32 cellular contexts compared by ENCODE assay signal in the genomic region with DNA sequence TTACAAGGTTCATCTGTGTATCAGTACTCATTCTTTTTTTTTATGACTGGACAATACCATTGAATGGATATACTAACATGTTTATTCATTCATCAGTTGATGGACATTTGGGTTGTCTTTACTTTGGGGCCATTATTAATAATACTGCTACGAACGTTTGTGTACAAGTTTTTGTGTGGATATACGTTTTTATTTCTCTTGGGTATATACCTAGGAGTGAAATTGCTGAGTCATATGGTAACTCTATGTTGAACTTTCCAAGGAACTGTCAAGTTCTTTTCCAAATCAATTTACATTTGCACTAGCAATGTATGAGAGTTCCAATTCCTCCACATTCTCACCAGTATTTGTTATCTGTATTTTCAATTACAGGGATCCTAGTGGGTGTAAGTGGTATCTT. TPM values are rescaled to one million over a fixed set of nuclear protein-coding genes. Genes with fewer than 3 reads are reported as not detected.
DNase-seq lines count a peak whose midpoint lies in the region; ATAC-seq, FAIRE-seq and TF ChIP-seq lines count a peak whose summit lies in the region.
"Had no signal": no experiment of that assay in that cellular context is flagged by ENCODE, and none has a peak within 500 bp of the region (broad histone marks: within the 10 kb centered on the region; RNA-seq: fewer than 3 reads in every experiment).

No MANE protein-coding gene starts in this region.

- no peaks in the 10 kb centered on the region for H3K9me2 ChIP-seq in SK-N-SH

- CTCF ChIA-PET in SK-N-SH (lab: Yijun Ruan, JAX) (no interaction called here), A549 (lab: Yijun Ruan, JAX) (no interaction called here), IMR-90 (lab: Yijun Ruan, JAX) (interaction anchor here (1.2 kb wide), 1 partner anchor 11 kb away, joined by 3 read pairs; no protein-coding TSS in a partner anchor), H1 (lab: Charles Lee; ENCODE audit: partially characterized antibody) (no interaction called here)

- intact Hi-C loops in IMR-90 (cut with micrococcal nuclease), result no loop called here

- H3K79me1 ChIP-seq in IMR-90 (ENCODE audit: low read depth in 1 of 2, low read length in 2 of 2) (no peaks in the 10 kb centered on the region), H1 (ENCODE audit: low read depth, low read length) (no peaks in the 10 kb centered on the region)

- H3K4me1 ChIP-seq in SK-N-SH (ENCODE audit: control insufficient read depth in 1 of 2, insufficient read depth in 2 of 2, low read depth in 1 of 2, low read length in 1 of 2) (peaks cover 0 to 9% of the 10 kb centered on the region in 2 experiments; a peak in 1 of 4 replicates), A549 (peaks cover 3% of the 10 kb centered on the region; the same call in 1 of the 3 replicates), IMR-90 (ENCODE audit: control insufficient read depth, insufficient read depth, low read length) (0 out of 2 replicates have a peak, but pooled peaks cover 2% of the 10 kb centered on the region), H1 (replicated peaks in 1 of 4; ENCODE audit: control insufficient read depth in 3 of 4, insufficient read depth in 4 of 4, low read length in 3 of 4) (no peaks in the 10 kb centered on the region)
- H3K4me1 ChIP-seq: BE2C, BLaER1 had no signal

- no peak overlapping the region for H2BK120ac ChIP-seq in IMR-90 (ENCODE audit: low read depth, low read length)
- H2BK120ac ChIP-seq in H1 (replicated peaks; ENCODE audit: low read depth, low read length), result no peak overlapping the region

- H3K27me3 ChIP-seq in SK-N-SH (ENCODE audit: insufficient read depth) (no peaks in the 10 kb centered on the region), IMR-90 (ENCODE audit: control insufficient read depth, insufficient read depth, low read length) (no peaks in the 10 kb centered on the region), H1 (replicated peaks in 1 of 4; ENCODE audit: control insufficient read depth in 3 of 4, extremely low read depth in 1 of 4, insufficient read depth in 3 of 4, low read length in 3 of 4) (no peaks in the 10 kb centered on the region)
- H3K27me3 ChIP-seq: BE2C, BLaER1 had no signal

- H3K4ac ChIP-seq in IMR-90 (ENCODE audit: low read depth, low read length) (no peak overlapping the region), H1 (replicated peaks; ENCODE audit: insufficient read length, low read depth, low read length) (no peak overlapping the region)

- in situ Hi-C loops in IMR-90 (cut with MboI; ENCODE audit: low sequenced_read_pairs), result no loop called here

- BruUV-seq in IMR-90 (replicated peaks; lab: Mats Ljungman, UMichigan), result no TSS peak

- H2BK12ac ChIP-seq in H1 (ENCODE audit: low read depth, low read length), result no peak overlapping the region

- H2BK5ac ChIP-seq in IMR-90 (ENCODE audit: low read depth, low read length, poor library complexity, severe bottlenecking) (no peak overlapping the region), H1 (ENCODE audit: low read depth, low read length) (no peak overlapping the region)

- H3K4me3 ChIP-seq in SK-N-SH (ENCODE audit: low read depth in 2 of 2, low read length in 1 of 2) (no peak overlapping the region), A549 (no peak overlapping the region), IMR-90 (ENCODE audit: insufficient read depth, low read depth, low read length) (no peak overlapping the region), H1 (ENCODE audit: extremely low read depth in 1 of 4, insufficient read depth in 2 of 4, low read depth in 3 of 4, low read length in 4 of 4) (no peak overlapping the region)
- H3K4me3 ChIP-seq: BLaER1, GM12878 had no signal

- H3F3A ChIP-seq in SK-N-SH (replicated peaks; ENCODE audit: insufficient read depth), result peaks cover 18% of the 10 kb centered on the region

- POLR2A ChIA-PET in SK-N-SH (lab: Yijun Ruan, JAX), result no interaction called here
- POLR2A ChIA-PET in A549 (lab: Yijun Ruan, JAX), result no interaction called here
- POLR2A ChIA-PET in IMR-90 (lab: Charles Lee; ENCODE audit: unreplicated experiment), result no interaction called here
- POLR2A ChIA-PET in H1 (lab: Charles Lee; ENCODE audit: partially characterized antibody), result interaction anchor here (0.6 kb wide), 1 partner anchor 309 kb away, joined by 3 read pairs; no protein-coding TSS in a partner anchor

- no peak overlapping the region for H3K27ac ChIP-seq in SK-N-SH (ENCODE audit: low read depth in 2 of 2, low read length in 1 of 2)
- peak overlapping the region; percentile 1 to 36; a peak in 2 of 6 replicates for H3K27ac ChIP-seq in A549
- H3K27ac ChIP-seq in IMR-90 (ENCODE audit: insufficient read depth, low read length), result no peak overlapping the region
- H3K27ac ChIP-seq in H1 (ENCODE audit: low read depth, low read length), result no peak overlapping the region
- H3K27ac ChIP-seq: 22Rv1, BLaER1 had no signal

- H3K14ac ChIP-seq in IMR-90 (replicated peaks; ENCODE audit: low read depth, low read length), result no peak overlapping the region
- H3K14ac ChIP-seq in H1 (ENCODE audit: insufficient read length), result no peak overlapping the region

- H3K56ac ChIP-seq in IMR-90 (ENCODE audit: extremely low read depth, insufficient read depth, low read length) (no peak overlapping the region), H1 (replicated peaks; ENCODE audit: insufficient read length, low read depth, low read length) (no peak overlapping the region)

- H2AK9ac ChIP-seq in IMR-90 (replicated peaks; ENCODE audit: low read depth, low read length, poor library complexity), result no peak overlapping the region

- FAIRE-seq in A549 (lab: Jason Lieb, UNC) (peak; percentile 63), H1 (lab: Jason Lieb, UNC) (no peak)
- FAIRE-seq: GM12878, GM12892, GM18507 had no signal

- H3K23me2 ChIP-seq in H1 (ENCODE audit: low read depth, low read length), result no peaks in the 10 kb centered on the region

- 85% methylated on average over 3 of the region's 3 CpGs for WGBS in SK-N-SH (ENCODE audit: low lambda C conversion rate)
- 63% methylated on average over 3 of the region's 3 CpGs for WGBS in A549 (ENCODE audit: missing lambda C conversion rate)
- no CpG with 5 or more reads among the region's 3 CpGs for WGBS in IMR-90 (ENCODE audit: extremely low coverage in 2 of 2, insufficient read length in 1 of 2), 2 experiments
- 88% methylated on average over 3 of the region's 3 CpGs; no CpG with 5 or more reads in 1 of the 2 experiments for WGBS in H1 (ENCODE audit: extremely low coverage in 1 of 2, insufficient coverage in 1 of 2, insufficient read length in 1 of 2, insufficient replicate concordance in 2 of 2, low coverage in 1 of 2, low lambda C conversion rate in 2 of 2, missing lambda C conversion rate in 1 of 2), 2 experiments

- H3K36me3 ChIP-seq in SK-N-SH (replicated peaks in 1 of 2; ENCODE audit: control insufficient read depth in 1 of 2, insufficient read depth in 2 of 2, low read length in 1 of 2), result no peaks in the 10 kb centered on the region
- H3K36me3 ChIP-seq in IMR-90 (ENCODE audit: control insufficient read depth, insufficient read depth, low read length), result no peaks in the 10 kb centered on the region
- H3K36me3 ChIP-seq in H1 (ENCODE audit: control insufficient read depth in 2 of 4, insufficient read depth in 4 of 4, low read length in 3 of 4), result no peaks in the 10 kb centered on the region
- H3K36me3 ChIP-seq: BE2C, BLaER1 had no signal

- H4K20me1 ChIP-seq in SK-N-SH (ENCODE audit: insufficient read depth) (no peaks in the 10 kb centered on the region), IMR-90 (ENCODE audit: insufficient read depth, low read length) (no peaks in the 10 kb centered on the region), H1 (replicated peaks in 1 of 2; ENCODE audit: control insufficient read depth in 1 of 2, insufficient read depth in 2 of 2, low read length in 2 of 2) (no peaks in the 10 kb centered on the region)
- H4K20me1 ChIP-seq: BLaER1 had no signal

- TF ChIP-seq EP300 in SK-N-SH (IDR thresholded peaks at IDR 0.05; ENCODE audit: borderline replicate concordance in 1 of 2, low read depth in 1 of 2, low read length in 1 of 2), result no peak
- TF ChIP-seq EP300 in A549 (IDR thresholded peaks at IDR 0.05), result no peak
- TF ChIP-seq EP300 in H1 (IDR thresholded peaks at IDR 0.05; ENCODE audit: borderline replicate concordance in 1 of 2, low read depth in 2 of 2, low read length in 2 of 2), result no peak

- H4K91ac ChIP-seq in IMR-90 (ENCODE audit: insufficient read depth, low read depth, low read length), result no peak overlapping the region
- no peak overlapping the region for H4K91ac ChIP-seq in H1 (replicated peaks; ENCODE audit: insufficient read length, low read length)

- H3K9ac ChIP-seq in SK-N-SH, result no peak overlapping the region
- no peak overlapping the region for H3K9ac ChIP-seq in IMR-90 (ENCODE audit: low read depth, low read length)
- no peak overlapping the region for H3K9ac ChIP-seq in H1 (replicated peaks in 1 of 4; ENCODE audit: extremely low read depth in 1 of 4, low read depth in 3 of 4, low read length in 3 of 4)
- H3K9ac ChIP-seq: BLaER1 had no signal

- dilution Hi-C loops in IMR-90 (cut with HindIII; ENCODE audit: low sequenced_read_pairs, unreplicated experiment), result no loop called here

- no peak for TF ChIP-seq RAD21 in SK-N-SH (IDR thresholded peaks at IDR 0.05; ENCODE audit: low read length)
- TF ChIP-seq RAD21 in A549 (conservative IDR thresholded peaks at IDR 0.05 in 1 of 2, IDR thresholded peaks at IDR 0.05 in 1 of 2), result no peak
- no peak for TF ChIP-seq RAD21 in IMR-90 (IDR thresholded peaks at IDR 0.05; ENCODE audit: low read length)
- no peak for TF ChIP-seq RAD21 in H1 (IDR thresholded peaks at IDR 0.05 in 1 of 2, conservative IDR thresholded peaks at IDR 0.05 in 1 of 2; ENCODE audit: low read depth in 2 of 2, low read length in 2 of 2)

- H3K9me3 ChIP-seq in SK-N-SH (no peaks in the 10 kb centered on the region; the same call in 1 of the 2 replicates), A549 (peaks cover under 1% of the 10 kb centered on the region; the same call in 1 of the 3 replicates), IMR-90 (ENCODE audit: control insufficient read depth, insufficient read depth, low read length) (no peaks in the 10 kb centered on the region), H1 (ENCODE audit: insufficient read depth in 2 of 2, low read depth in 1 of 2, low read length in 1 of 2) (no peaks in the 10 kb centered on the region)
- H3K9me3 ChIP-seq: BE2C, BLaER1 had no signal

- H4K8ac ChIP-seq in IMR-90 (ENCODE audit: low read depth in 2 of 2, low read length in 2 of 2) (no peak overlapping the region), H1 (ENCODE audit: extremely low read depth, insufficient read depth, low read length) (no peak overlapping the region)

- no peak overlapping the region for H3K4me2 ChIP-seq in SK-N-SH
- no peak overlapping the region for H3K4me2 ChIP-seq in A549
- H3K4me2 ChIP-seq in IMR-90 (ENCODE audit: low read depth, low read length), result no peak overlapping the region
- H3K4me2 ChIP-seq in H1 (ENCODE audit: insufficient read depth in 1 of 2, low read depth in 2 of 2, low read length in 2 of 2), result no peak overlapping the region
- H3K4me2 ChIP-seq: BLaER1 had no signal

- H3K79me2 ChIP-seq in SK-N-SH (ENCODE audit: insufficient read depth) (no peaks in the 10 kb centered on the region), H1 (ENCODE audit: control insufficient read depth in 1 of 2, insufficient read depth in 2 of 2, low read length in 2 of 2) (no peaks in the 10 kb centered on the region)

- H3K18ac ChIP-seq in IMR-90 (ENCODE audit: low read depth, low read length) (no peak overlapping the region), H1 (ENCODE audit: extremely low read depth, low read length) (no peak overlapping the region)

- DNase-seq in SK-N-SH (no peak), A549 (ENCODE audit: low read depth in 1 of 2, low spot score in 1 of 2) (no peak), IMR-90 (no peak), H1 (ENCODE audit: low read depth in 1 of 2, low spot score in 2 of 2) (no peak), pons (ENCODE audit: low spot score) (no peak)
- DNase-seq: ACHN; BE2C; C1 segment of cervical spinal cord; CD4-positive, alpha-beta memory T cell; CD4-positive, CD25-positive, alpha-beta regulatory T cell; CD8-positive, alpha-beta memory T cell; COR-L47; DMS 273 treated with DMSO at 0.1 percent for 48 hours; DMS153; DMS53; DMS79; DND-41; EL; GDM1 had no signal

- H2BK20ac ChIP-seq in IMR-90 (ENCODE audit: low read depth, low read length), result no peak overlapping the region
- H2BK20ac ChIP-seq in H1 (ENCODE audit: low read length), result no peak overlapping the region

- no peak for TF ChIP-seq POLR2A in A549 (IDR thresholded peaks at IDR 0.05; ENCODE audit: low read length)
- TF ChIP-seq POLR2A in IMR-90 (IDR thresholded peaks at IDR 0.05; ENCODE audit: low read depth, low read length), result no peak
- no peak for TF ChIP-seq POLR2A in H1 (IDR thresholded peaks at IDR 0.05; ENCODE audit: control extremely low read depth in 1 of 2, low read depth in 2 of 2, low read length in 2 of 2)

- TF ChIP-seq CTCF in SK-N-SH (IDR thresholded peaks at IDR 0.05) (no peak), A549 (IDR thresholded peaks at IDR 0.05) (no peak), IMR-90 (conservative IDR thresholded peaks at IDR 0.05; ENCODE audit: low read depth, low read length) (no peak), H1 (IDR thresholded peaks at IDR 0.05; ENCODE audit: control extremely low read depth in 1 of 3, insufficient read depth in 1 of 3, low read depth in 1 of 3, low read length in 3 of 3) (no peak)

- H4K5ac ChIP-seq in IMR-90 (ENCODE audit: low read depth, low read length), result no peak overlapping the region
- no peak overlapping the region for H4K5ac ChIP-seq in H1 (ENCODE audit: insufficient read length, low read depth, low read length)

- H2AFZ ChIP-seq in SK-N-SH (ENCODE audit: low read depth) (0 out of 2 replicates have a peak overlapping the region, but pooled peaks have one; percentile 33), IMR-90 (replicated peaks; ENCODE audit: low read length, poor library complexity) (no peak overlapping the region), H1 (ENCODE audit: low read length) (no peak overlapping the region)

- 0 out of 2 replicates have a peak, but pooled peaks cover 4% of the 10 kb centered on the region for H3K9me1 ChIP-seq in IMR-90 (ENCODE audit: insufficient read depth, low read length)

- H3K23ac ChIP-seq in IMR-90 (ENCODE audit: low read depth, low read length), result no peak overlapping the region
- H3K23ac ChIP-seq in H1 (ENCODE audit: insufficient read length), result no peak overlapping the region

- no peak overlapping the region for H2AK5ac ChIP-seq in IMR-90 (ENCODE audit: low read depth, low read length)
- no peak overlapping the region for H2AK5ac ChIP-seq in H1 (ENCODE audit: low read depth, low read length)

- H2BK15ac ChIP-seq in IMR-90 (ENCODE audit: low read depth, low read length) (no peak overlapping the region), H1 (ENCODE audit: low read length) (no peak overlapping the region)

- ATAC-seq in SK-N-SH treated with all-trans-retinoic acid at 6 μM for 48 hours (no peak), A549 (no peak), IMR-90 (ENCODE audit: low read depth) (no peak), HG03432 (IDR thresholded peaks at IDR 0.05; ENCODE audit: unreplicated experiment) (no peak)
- ATAC-seq: GM12878 had no signal

RNA-seq across cellular contexts. Expression of a gene that starts 12.0 kb away (rescaled TPM):
- 0.18 and 0.60 TPM in 2 replicates for polyA plus RNA-seq in SK-N-SH (2012; rRNA removed)
- 0.31 and 0.46 TPM in 2 replicates for polyA plus RNA-seq in SK-N-SH (2012; cell fraction: cytosol; rRNA removed)
- 0.35 and 0.49 TPM in 2 replicates for polyA plus RNA-seq in SK-N-SH (2012; cell fraction: nucleus; rRNA removed)
- polyA plus RNA-seq in A549 (2011; rRNA removed), result not detected in 2 replicates
- not detected in 2 replicates for polyA plus RNA-seq in A549 (2012; cell fraction: cytosol; rRNA removed)
- not detected in 2 replicates for polyA plus RNA-seq in A549 (2012; cell fraction: nucleus; rRNA removed)
- not detected in 3 replicates for polyA plus RNA-seq in A549 (2017; fragmentation: RNase III; extraction: RNeasy Plus Mini Kit Qiagen cat#74134 plus additional on column Dnase treatment)
- polyA minus RNA-seq in A549 (2011; rRNA and poly(A)+ RNA removed), result not detected in 2 replicates
- total RNA-seq in IMR-90 (2012; rRNA removed), result not detected in 2 replicates
- not detected in 2 replicates for polyA plus RNA-seq in IMR-90 (2012; rRNA removed)
- polyA plus RNA-seq in IMR-90 (2012; cell fraction: cytosol; rRNA removed), result not detected in 2 replicates
- not detected in 2 replicates for polyA plus RNA-seq in IMR-90 (2012; cell fraction: nucleus; rRNA removed; ENCODE audit: low replicate concordance)
- not detected in 2 replicates for total RNA-seq in H1 (2021; fragmentation: NEBNext Ultra II Directional; extraction: Animal tissue kit (Norgen Biotek cat#: 25700))
- not detected in 2 replicates for polyA plus RNA-seq in H1 (2011; rRNA removed)
- not detected for polyA plus RNA-seq in H1 (2011; cell fraction: cytosol; rRNA removed)
- polyA plus RNA-seq in H1 (2011; cell fraction: nucleus; rRNA removed), result not detected
- not detected in 4 replicates for polyA plus RNA-seq in H1 (2012, experiment 1 of 2)
- polyA plus RNA-seq in H1 (2012, experiment 2 of 2), result not detected
- not detected for polyA plus RNA-seq in H1 (2013, experiment 1 of 2)
- not detected for polyA plus RNA-seq in H1 (2013, experiment 2 of 2)
- not detected in 2 replicates for polyA minus RNA-seq in H1 (2011; rRNA and poly(A)+ RNA removed)
- not detected for polyA minus RNA-seq in H1 (2011; cell fraction: cytosol; rRNA and poly(A)+ RNA removed)
- not detected for polyA minus RNA-seq in H1 (2011; cell fraction: nucleus; rRNA and poly(A)+ RNA removed)
- total RNA-seq: A172; A673; CD4-positive, alpha-beta memory T cell; CD4-positive, CD25-positive, alpha-beta regulatory T cell; CD8-positive, alpha-beta memory T cell; Daoy; G401; GM12878 had no signal
- polyA plus RNA-seq: AG04450; CD14-positive monocyte; CD4-positive, alpha-beta memory T cell; CD4-positive, CD25-positive, alpha-beta regulatory T cell; CD8-positive, alpha-beta memory T cell; GM12878 had no signal

Comparison
In these comparisons a context has a peak if more than half of its experiments do, and no peak if none do; other contexts are left out.
1. H3K27ac ChIP-seq: peak in A549 (2 of 2); none in SK-N-SH (0 of 2), IMR-90 (single experiment) and H1 (single experiment).